In the genomic region with DNA sequence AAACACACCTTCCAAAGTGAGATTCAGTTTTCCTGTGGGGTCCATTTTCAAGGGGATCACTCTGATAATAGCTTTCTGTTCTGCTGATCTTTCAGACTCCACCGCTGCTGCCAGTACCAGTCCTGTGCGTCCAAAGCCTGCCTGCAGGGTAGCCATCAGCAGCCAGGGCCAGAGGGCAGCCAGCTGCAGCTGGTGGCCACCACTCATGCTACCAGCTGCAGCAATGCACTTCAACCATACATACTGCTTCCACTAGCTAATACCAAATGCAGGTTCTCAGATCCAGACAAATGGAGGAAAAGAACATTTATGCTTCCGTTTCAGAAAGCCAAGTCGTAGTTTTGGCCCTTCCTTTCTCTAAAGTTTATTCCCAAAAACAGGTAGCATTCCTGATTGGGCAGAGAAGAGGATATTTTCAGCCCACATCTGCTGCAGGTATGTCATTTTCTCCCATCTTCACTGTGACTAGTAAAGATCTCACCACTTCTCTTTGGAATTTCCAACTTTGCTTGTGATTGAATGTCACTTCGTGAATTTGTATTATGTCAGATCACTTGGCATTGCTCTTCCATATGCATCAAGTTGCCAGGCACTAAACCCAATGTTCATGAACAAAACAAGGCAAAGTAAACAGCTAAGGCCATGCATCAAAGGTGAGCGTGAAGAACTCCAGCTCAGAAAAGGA, we compare ENCODE assay signal across 10 cellular contexts. TPM values are rescaled to one million over a fixed set of nuclear protein-coding genes. Genes with fewer than 3 reads are reported as not detected.
DNase-seq lines count a peak whose midpoint lies in the region; ATAC-seq and TF ChIP-seq lines count a peak whose summit lies in the region.
"Had no signal": no experiment of that assay in that cellular context is flagged by ENCODE, and none has a peak within 500 bp of the region (broad histone marks: within the 10 kb centered on the region; RNA-seq: fewer than 3 reads in every experiment).

No MANE protein-coding gene starts in this region.

- BruUV-seq in Calu3 (replicated peaks; lab: Mats Ljungman, UMichigan): no TSS peak

- peak; percentile 42 for ATAC-seq in mucosa of descending colon
- ATAC-seq in CD4-positive, alpha-beta T cell (ENCODE audit: poor library complexity): no peak
- no peak for ATAC-seq in activated CD8-positive, alpha-beta memory T cell treated with anti-CD3 and anti-CD28 coated beads, Interleukin-2, amount 10 ng/mL, durations not matched to agents 7 days and 5 days

- H3K27me3 ChIP-seq in endodermal cell (ENCODE audit: control insufficient read depth, insufficient read depth, low read length, poor library complexity, severe bottlenecking): no peaks in the 10 kb centered on the region
- no peaks in the 10 kb centered on the region for H3K27me3 ChIP-seq in CD4-positive, alpha-beta T cell (ENCODE audit: control insufficient read depth, insufficient read depth, low read length)
- H3K27me3 ChIP-seq in CD4-positive, alpha-beta memory T cell (ENCODE audit: insufficient read depth, low read length): no peaks in the 10 kb centered on the region

- CTCF ChIA-PET in Calu3 (lab: Charles Lee): interaction anchor here (1.3 to 2.6 kb wide), 2 partner anchors 64 to 98 kb away, joined by 5 to 36 read pairs; partner anchors contain the start of gene SUPT4H1
- CTCF ChIA-PET in CD4-positive, alpha-beta T cell (lab: Charles Lee): interaction anchor here (0.7 to 3.3 kb wide), 3 partner anchors 9 to 98 kb away, joined by 3 to 15 read pairs (median 8); no protein-coding TSS in a partner anchor
- CTCF ChIA-PET in CD4-positive, alpha-beta memory T cell (lab: Charles Lee; ENCODE audit: partially characterized antibody): interaction anchor here (2.6 to 6.3 kb wide), 2 partner anchors 97 to 111 kb away, joined by 27 to 171 read pairs; no protein-coding TSS in a partner anchor
- CTCF ChIA-PET in activated CD8-positive, alpha-beta memory T cell treated with anti-CD3 and anti-CD28 coated beads, Interleukin-2, amount 10 ng/mL, durations not matched to agents 7 days and 5 days (lab: Charles Lee): interaction anchor here (0.6 to 1.9 kb wide), 12 partner anchors 10 to 215 kb away, joined by 3 to 8 read pairs (median 4); partner anchors contain the start of gene HSF5

- H3K4me3 Mint-ChIP-seq in Calu3 (ENCODE audit: low read depth, unreplicated experiment) (peak overlapping the region; percentile 77), endodermal cell (peak overlapping the region; percentile 69)
- no peak overlapping the region for H3K4me3 Mint-ChIP-seq in CD4-positive, alpha-beta T cell
- H3K4me3 Mint-ChIP-seq in CD4-positive, alpha-beta memory T cell: no peak overlapping the region
- no peak overlapping the region for H3K4me3 Mint-ChIP-seq in activated CD8-positive, alpha-beta memory T cell treated with anti-CD3 and anti-CD28 coated beads, Interleukin-2, amount 10 ng/mL, durations not matched to agents 7 days and 5 days
- H3K4me3 Mint-ChIP-seq: CD4-positive, CD25-positive, alpha-beta regulatory T cell had no signal

- H3K36me3 Mint-ChIP-seq in Calu3 (ENCODE audit: insufficient read depth, unreplicated experiment) (peaks cover 14% of the 10 kb centered on the region), endodermal cell (ENCODE audit: low read depth) (no peaks in the 10 kb centered on the region)
- no peaks in the 10 kb centered on the region for H3K36me3 Mint-ChIP-seq in CD4-positive, alpha-beta T cell (ENCODE audit: low read depth)
- no peaks in the 10 kb centered on the region for H3K36me3 Mint-ChIP-seq in CD4-positive, alpha-beta memory T cell
- no peaks in the 10 kb centered on the region for H3K36me3 Mint-ChIP-seq in activated CD8-positive, alpha-beta memory T cell treated with anti-CD3 and anti-CD28 coated beads, Interleukin-2, amount 10 ng/mL, durations not matched to agents 7 days and 5 days
- H3K36me3 Mint-ChIP-seq: CD4-positive, CD25-positive, alpha-beta regulatory T cell had no signal

- H3K9me3 ChIP-seq in endodermal cell (ENCODE audit: control insufficient read depth, low read length) (no peaks in the 10 kb centered on the region), mucosa of descending colon (no peaks in the 10 kb centered on the region)
- H3K9me3 ChIP-seq in CD4-positive, alpha-beta T cell (ENCODE audit: control insufficient read depth, low read length): no peaks in the 10 kb centered on the region
- H3K9me3 ChIP-seq in CD4-positive, alpha-beta memory T cell (ENCODE audit: control insufficient read depth in 1 of 2, low read length in 2 of 2): no peaks in the 10 kb centered on the region

- H3K4me3 ChIP-seq in endodermal cell (ENCODE audit: low read length) (no peak overlapping the region), mucosa of descending colon (peak overlapping the region; percentile 12)
- H3K4me3 ChIP-seq in CD4-positive, alpha-beta memory T cell (ENCODE audit: low read length in 2 of 2): no peak overlapping the region

- H3K4me1 Mint-ChIP-seq in Calu3 (ENCODE audit: low read depth, unreplicated experiment) (peaks cover 33% of the 10 kb centered on the region), endodermal cell (peaks cover 30% of the 10 kb centered on the region)
- peaks cover 15% of the 10 kb centered on the region for H3K4me1 Mint-ChIP-seq in CD4-positive, alpha-beta T cell (ENCODE audit: low read depth)
- H3K4me1 Mint-ChIP-seq in CD4-positive, alpha-beta memory T cell: peaks cover 7 to 15% (median 9%) of the 10 kb centered on the region in 4 donors
- peaks cover 32% of the 10 kb centered on the region for H3K4me1 Mint-ChIP-seq in activated CD8-positive, alpha-beta memory T cell treated with anti-CD3 and anti-CD28 coated beads, Interleukin-2, amount 10 ng/mL, durations not matched to agents 7 days and 5 days

- H3K36me3 ChIP-seq in endodermal cell (ENCODE audit: control insufficient read depth, insufficient read depth, low read length) (no peaks in the 10 kb centered on the region), mucosa of descending colon (ENCODE audit: low read depth) (no peaks in the 10 kb centered on the region)
- H3K36me3 ChIP-seq in CD4-positive, alpha-beta memory T cell (ENCODE audit: insufficient read depth, low read length): no peaks in the 10 kb centered on the region

- H3K9me3 Mint-ChIP-seq in Calu3 (ENCODE audit: low read depth, unreplicated experiment) (no peaks in the 10 kb centered on the region), endodermal cell (no peaks in the 10 kb centered on the region)
- H3K9me3 Mint-ChIP-seq in CD4-positive, alpha-beta T cell: no peaks in the 10 kb centered on the region
- H3K9me3 Mint-ChIP-seq in CD4-positive, alpha-beta memory T cell: no peaks in the 10 kb centered on the region
- no peaks in the 10 kb centered on the region for H3K9me3 Mint-ChIP-seq in activated CD8-positive, alpha-beta memory T cell treated with anti-CD3 and anti-CD28 coated beads, Interleukin-2, amount 10 ng/mL, durations not matched to agents 7 days and 5 days (ENCODE audit: low read depth)
- H3K9me3 Mint-ChIP-seq: CD4-positive, CD25-positive, alpha-beta regulatory T cell had no signal

- H3K9ac ChIP-seq in endodermal cell (ENCODE audit: extremely low read depth, low read length, poor library complexity, severe bottlenecking): no peak overlapping the region

- peaks cover 3% of the 10 kb centered on the region for H3K4me1 ChIP-seq in endodermal cell (ENCODE audit: control insufficient read depth, insufficient read depth, low read length)
- peaks cover 5% of the 10 kb centered on the region for H3K4me1 ChIP-seq in mucosa of descending colon (ENCODE audit: low read depth)
- H3K4me1 ChIP-seq in CD4-positive, alpha-beta memory T cell (ENCODE audit: insufficient read depth, low read length): peaks cover 15% of the 10 kb centered on the region

- POLR2A ChIA-PET in CD4-positive, alpha-beta T cell (lab: Charles Lee): no interaction called here
- POLR2A ChIA-PET in CD4-positive, alpha-beta memory T cell (lab: Charles Lee; ENCODE audit: partially characterized antibody): interaction anchor here (1.0 to 3.1 kb wide), 4 partner anchors 64 to 98 kb away, joined by 4 to 8 read pairs (median 6); partner anchors contain the start of gene SUPT4H1

- WGBS in endodermal cell (ENCODE audit: insufficient coverage in 1 of 2, insufficient read length in 1 of 2), 2 experiments: 71 to 79% methylated on average over 3 to 6 of the region's 6 CpGs

- intact Hi-C loops in Calu3 (cut with micrococcal nuclease; ENCODE audit: unreplicated experiment) (loop anchor here (2.0 kb wide), 3 partner anchors 15 to 63 kb away; partner anchors contain the start of gene SUPT4H1), mucosa of descending colon (cut with DNase I, micrococcal nuclease) (loop anchor here in 1 of 2 donors (10.0 kb wide), 1 partner anchor 61 kb away; the partner anchor contains the start of gene SUPT4H1)
- intact Hi-C loops in CD4-positive, alpha-beta T cell (cut with DNase I, micrococcal nuclease): loop anchor here (2.0 to 5.0 kb wide), 3 partner anchors 71 to 589 kb away; no protein-coding TSS in a partner anchor
- intact Hi-C loops in CD4-positive, alpha-beta memory T cell (cut with micrococcal nuclease): no loop called here

- TF ChIP-seq CTCF in Calu3 (IDR thresholded peaks at IDR 0.05; ENCODE audit: unreplicated experiment) (no peak), endodermal cell (conservative IDR thresholded peaks at IDR 0.05) (peak; percentile 45), mucosa of descending colon (IDR thresholded peaks at IDR 0.05) (no peak)
- TF ChIP-seq CTCF in CD4-positive, alpha-beta T cell (IDR thresholded peaks at IDR 0.05): no peak

- H3K27ac ChIP-seq in endodermal cell (ENCODE audit: low read depth, low read length): no peak overlapping the region
- H3K27ac ChIP-seq in CD4-positive, alpha-beta T cell (ENCODE audit: low read depth, low read length): no peak overlapping the region
- no peak overlapping the region for H3K27ac ChIP-seq in CD4-positive, alpha-beta memory T cell (ENCODE audit: low read depth, low read length)

- DNase-seq in Calu3 (peak; percentile 30), NCI-H1105 (lab: John Stamatoyannopoulos, UW) (peak; percentile 35), endodermal cell (peak; percentile 80), mucosa of descending colon (peak; percentile 59 to 62 (median 60)), GM03348 (ENCODE audit: low spot score) (no peak)
- no peak for DNase-seq in CD4-positive, alpha-beta T cell
- no peak for DNase-seq in CD4-positive, alpha-beta memory T cell
- DNase-seq in activated CD8-positive, alpha-beta memory T cell treated with anti-CD3 and anti-CD28 coated beads, Interleukin-2, amount 10 ng/mL, durations not matched to agents 7 days and 5 days: no peak
- DNase-seq: activated CD4-positive, alpha-beta T cell treated with anti-CD3 and anti-CD28 coated beads for 48 hours; CD4-positive, CD25-positive, alpha-beta regulatory T cell had no signal

- H3K27me3 Mint-ChIP-seq in Calu3 (ENCODE audit: unreplicated experiment) (no peaks in the 10 kb centered on the region), endodermal cell (ENCODE audit: insufficient read depth) (peaks cover 1% of the 10 kb centered on the region)
- no peaks in the 10 kb centered on the region for H3K27me3 Mint-ChIP-seq in CD4-positive, alpha-beta T cell
- no peaks in the 10 kb centered on the region for H3K27me3 Mint-ChIP-seq in CD4-positive, alpha-beta memory T cell
- H3K27me3 Mint-ChIP-seq in activated CD8-positive, alpha-beta memory T cell treated with anti-CD3 and anti-CD28 coated beads, Interleukin-2, amount 10 ng/mL, durations not matched to agents 7 days and 5 days: no peaks in the 10 kb centered on the region
- H3K27me3 Mint-ChIP-seq: CD4-positive, CD25-positive, alpha-beta regulatory T cell had no signal

- H3K27ac Mint-ChIP-seq in Calu3 (ENCODE audit: unreplicated experiment) (no peak overlapping the region), endodermal cell (no peak overlapping the region)
- H3K27ac Mint-ChIP-seq in CD4-positive, alpha-beta T cell: no peak overlapping the region
- H3K27ac Mint-ChIP-seq in CD4-positive, alpha-beta memory T cell: peak overlapping the region in 1 of 7 donors; percentile 44
- no peak overlapping the region for H3K27ac Mint-ChIP-seq in activated CD8-positive, alpha-beta memory T cell treated with anti-CD3 and anti-CD28 coated beads, Interleukin-2, amount 10 ng/mL, durations not matched to agents 7 days and 5 days
- H3K27ac Mint-ChIP-seq: CD4-positive, CD25-positive, alpha-beta regulatory T cell had no signal

RNA-seq across cellular contexts. Expression of gene RNF43, which starts 1.8 kb away (rescaled TPM):
- total RNA-seq in Calu3 (2022) (2.9 and 4.5 TPM in 2 replicates), endodermal cell (1 to 10 TPM; 3.2 to 4.1 TPM), mucosa of descending colon (10 to 100 TPM; 24.2 to 68.5 (median 37.7) TPM)
- polyA plus RNA-seq in endodermal cell (2013, experiment 1 of 2): 4.1 TPM
- 3.4 TPM for polyA plus RNA-seq in endodermal cell (2013, experiment 2 of 2)
- 1 to 10 TPM in 1 of 2 experiments, under 1 TPM in 1; 0.69 to 1.9 TPM for total RNA-seq in CD4-positive, alpha-beta T cell
- total RNA-seq in CD4-positive, alpha-beta memory T cell: 1 to 10 TPM; 1.2 to 1.6 TPM
- polyA plus RNA-seq in CD4-positive, alpha-beta memory T cell: 1 to 10 TPM in 1 of 2 donors, not detected in 1; 2.3 TPM
- under 1 TPM; 0.23 to 0.52 TPM for total RNA-seq in activated CD8-positive, alpha-beta memory T cell treated with anti-CD3 and anti-CD28 coated beads, Interleukin-2, amount 10 ng/mL, durations not matched to agents 7 days and 5 days

Comparison
In these comparisons a context has a peak if more than half of its experiments do, and no peak if none do; other contexts are left out.
1. DNase-seq: peak in Calu3 (single experiment), NCI-H1105 (single experiment), endodermal cell (single experiment) and mucosa of descending colon (3 of 3); none in CD4-positive, alpha-beta T cell (0 of 10), GM03348 (single experiment), CD4-positive, alpha-beta memory T cell (0 of 5) and activated CD8-positive, alpha-beta memory T cell treated with anti-CD3 and anti-CD28 coated beads, Interleukin-2, amount 10 ng/mL, durations not matched to agents 7 days and 5 days (single experiment).
2. H3K4me3 Mint-ChIP-seq: peak in Calu3 (single experiment) and endodermal cell (single experiment); none in CD4-positive, alpha-beta T cell (single experiment), CD4-positive, alpha-beta memory T cell (0 of 8) and activated CD8-positive, alpha-beta memory T cell treated with anti-CD3 and anti-CD28 coated beads, Interleukin-2, amount 10 ng/mL, durations not matched to agents 7 days and 5 days (single experiment).